ENCODE assay signal across 15 cellular contexts in the genomic region with DNA sequence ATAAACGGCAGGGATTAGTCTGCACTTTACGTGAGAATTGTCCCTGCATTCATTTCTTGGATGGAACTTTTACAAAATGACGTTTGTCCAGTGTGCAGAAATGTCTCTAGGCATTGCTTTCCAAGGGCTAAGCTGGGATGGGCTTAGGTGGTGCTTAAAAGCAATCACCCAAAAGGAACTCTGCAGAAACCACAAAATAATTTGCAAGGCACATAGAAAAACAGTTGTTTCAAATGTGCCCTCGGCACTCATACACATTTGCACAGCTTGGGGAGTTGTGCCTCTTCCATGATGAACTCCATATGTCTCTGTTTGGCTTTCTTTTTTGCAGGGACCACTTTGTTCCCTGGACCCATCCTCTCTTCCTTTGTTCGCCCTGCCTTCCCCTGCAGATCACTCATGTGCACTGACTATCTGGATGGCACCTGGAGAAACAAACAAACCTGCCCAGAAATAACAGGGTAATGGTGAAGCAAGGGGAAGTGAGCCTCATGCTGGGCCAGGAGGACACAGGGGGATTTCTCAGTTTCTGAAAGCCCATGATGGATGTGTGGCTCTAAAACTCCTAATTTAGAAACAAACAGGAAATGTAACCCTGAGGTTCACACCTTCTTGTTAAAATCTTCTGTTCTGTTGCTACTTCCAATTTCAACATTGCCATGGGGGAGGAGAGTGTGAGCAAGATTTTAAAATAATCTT.
DNase-seq lines count a peak whose midpoint lies in the region; ATAC-seq and TF ChIP-seq lines count a peak whose summit lies in the region.
"Had no signal": no experiment of that assay in that cellular context is flagged by ENCODE, and none has a peak within 500 bp of the region (broad histone marks: within the 10 kb centered on the region; RNA-seq: fewer than 3 reads in every experiment).

No MANE protein-coding gene starts in this region.

- TF ChIP-seq EP300 in stomach (IDR thresholded peaks at IDR 0.05): no peak

- H3K9me3 ChIP-seq in mesenchymal stem cell (ENCODE audit: control insufficient read depth, low read length): no peaks in the 10 kb centered on the region
- no peaks in the 10 kb centered on the region for H3K9me3 ChIP-seq in stomach

- DNase-seq in mesenchymal stem cell (peak; percentile 13), NCI-H2196 treated with DMSO at 0.1 percent for 48 hours (lab: John Stamatoyannopoulos, UW; ENCODE audit: unreplicated experiment) (no peak), stomach (no peak)
- DNase-seq in activated naive CD4-positive, alpha-beta T cell treated with anti-CD3 and anti-CD28 coated beads for 36 hours: no peak
- DNase-seq: activated CD4-positive, CD25-positive, alpha-beta regulatory T cell treated with anti-CD3 and anti-CD28 coated beads, Interleukin-2, amount 50 U/mL, for 72 hours; DND-41; HCEC 1CT; NCI-H1436 had no signal

- no peaks in the 10 kb centered on the region for H3K9me3 Mint-ChIP-seq in activated naive CD4-positive, alpha-beta T cell treated with anti-CD3 and anti-CD28 coated beads for 36 hours
- H3K9me3 Mint-ChIP-seq: memory B cell; stimulated activated naive CD8-positive, alpha-beta T cell treated with anti-CD3 and anti-CD28 coated beads, Interleukin-15, Interleukin-2, amounts not matched to agents 100 ng/mL and 50 ng/mL, for 24 hours had no signal

- H3K27me3 ChIP-seq in mesenchymal stem cell (ENCODE audit: control insufficient read depth in 1 of 2, insufficient read depth in 1 of 2, low read length in 2 of 2) (peaks cover 0 to 54% of the 10 kb centered on the region in 2 experiments), stomach (no peaks in the 10 kb centered on the region)

- H3K4me1 ChIP-seq in mesenchymal stem cell (ENCODE audit: control insufficient read depth, insufficient read depth, low read depth, low read length): peaks cover 13% of the 10 kb centered on the region
- peaks cover 0 to 11% (median 8%) of the 10 kb centered on the region in 4 donors for H3K4me1 ChIP-seq in stomach

- H4K8ac ChIP-seq in mesenchymal stem cell (ENCODE audit: low read length): no peak overlapping the region

- H3K4me3 ChIP-seq in mesenchymal stem cell (ENCODE audit: insufficient read depth in 1 of 2, low read depth in 1 of 2, low read length in 2 of 2): no peak overlapping the region
- no peak overlapping the region for H3K4me3 ChIP-seq in stomach

- 69% methylated on average over 4 of the region's 5 CpGs for WGBS in mesenchymal stem cell
- WGBS in stomach, 5 donors: 57 to 72% (median 69%) methylated on average over 5 of the region's 5 CpGs

- no peaks in the 10 kb centered on the region for H3K79me1 ChIP-seq in mesenchymal stem cell (replicated peaks; ENCODE audit: low read length, poor library complexity, severe bottlenecking)

- H2BK120ac ChIP-seq in mesenchymal stem cell (ENCODE audit: low read depth, low read length): no peak overlapping the region

- intact Hi-C loops in activated naive CD4-positive, alpha-beta T cell treated with anti-CD3 and anti-CD28 coated beads for 36 hours (cut with micrococcal nuclease): no loop called here
- intact Hi-C loops in stomach (cut with DNase I; ENCODE audit: low total_unique reads): no loop called here

- H3K9ac ChIP-seq in mesenchymal stem cell (ENCODE audit: low read length): peak overlapping the region; percentile 13

- no peak for TF ChIP-seq POLR2A in stomach (IDR thresholded peaks at IDR 0.05)

- H4K91ac ChIP-seq in mesenchymal stem cell (ENCODE audit: low read length): no peak overlapping the region

- no peak overlapping the region for H2BK12ac ChIP-seq in mesenchymal stem cell (ENCODE audit: low read length in 2 of 2)

- no peak for TF ChIP-seq CTCF in stomach (IDR thresholded peaks at IDR 0.05)

- peak; percentile 89 for ATAC-seq in GM18868 (IDR thresholded peaks at IDR 0.05; ENCODE audit: unreplicated experiment)
- peak; percentile 74 for ATAC-seq in GM21576 (IDR thresholded peaks at IDR 0.05; ENCODE audit: unreplicated experiment)
- ATAC-seq in HG03521 (IDR thresholded peaks at IDR 0.05; ENCODE audit: unreplicated experiment): peak; percentile 72
- ATAC-seq: esophagus mucosa, Right ventricle myocardium inferior had no signal

- H2BK15ac ChIP-seq in mesenchymal stem cell (ENCODE audit: low read depth, poor library complexity, severe bottlenecking): no peak overlapping the region

- no peak overlapping the region for H3K23ac ChIP-seq in mesenchymal stem cell (ENCODE audit: low read length in 2 of 2)

- no peak overlapping the region for H2BK5ac ChIP-seq in mesenchymal stem cell (ENCODE audit: low read depth, low read length, poor library complexity, severe bottlenecking)

- H3K4me1 Mint-ChIP-seq in activated naive CD4-positive, alpha-beta T cell treated with anti-CD3 and anti-CD28 coated beads for 36 hours (ENCODE audit: low read depth): no peaks in the 10 kb centered on the region

- CTCF ChIA-PET in activated naive CD4-positive, alpha-beta T cell treated with anti-CD3 and anti-CD28 coated beads for 36 hours (lab: Charles Lee): no interaction called here

- no peak overlapping the region for H3K14ac ChIP-seq in mesenchymal stem cell (ENCODE audit: low read length in 2 of 2)

- no peak overlapping the region for H3K18ac ChIP-seq in mesenchymal stem cell (ENCODE audit: low read depth in 1 of 2, low read length in 2 of 2)

- H2AFZ ChIP-seq in mesenchymal stem cell (ENCODE audit: low read depth, low read length): no peak overlapping the region

- no peaks in the 10 kb centered on the region for H3K36me3 Mint-ChIP-seq in activated naive CD4-positive, alpha-beta T cell treated with anti-CD3 and anti-CD28 coated beads for 36 hours (ENCODE audit: low read depth)
- H3K36me3 Mint-ChIP-seq: memory B cell had no signal

- H3K27me3 Mint-ChIP-seq in activated naive CD4-positive, alpha-beta T cell treated with anti-CD3 and anti-CD28 coated beads for 36 hours (ENCODE audit: low read depth): peaks cover 2% of the 10 kb centered on the region
- H3K27me3 Mint-ChIP-seq: stimulated activated naive CD8-positive, alpha-beta T cell treated with anti-CD3 and anti-CD28 coated beads, Interleukin-15, Interleukin-2, amounts not matched to agents 100 ng/mL and 50 ng/mL, for 24 hours had no signal

- no peak overlapping the region for H3K4me2 ChIP-seq in mesenchymal stem cell (ENCODE audit: low read length, poor library complexity, severe bottlenecking)

- no peak overlapping the region for H3K27ac Mint-ChIP-seq in activated naive CD4-positive, alpha-beta T cell treated with anti-CD3 and anti-CD28 coated beads for 36 hours
- H3K27ac Mint-ChIP-seq: memory B cell; stimulated activated naive CD8-positive, alpha-beta T cell treated with anti-CD3 and anti-CD28 coated beads, Interleukin-15, Interleukin-2, amounts not matched to agents 100 ng/mL and 50 ng/mL, for 24 hours had no signal

- H3K4ac ChIP-seq in mesenchymal stem cell (ENCODE audit: low read depth in 1 of 2, low read length in 2 of 2): no peak overlapping the region

- H2AK5ac ChIP-seq in mesenchymal stem cell (ENCODE audit: low read length, severe bottlenecking): no peak overlapping the region

- H3K27ac ChIP-seq in mesenchymal stem cell (ENCODE audit: low read length, poor library complexity, severe bottlenecking) (no peak overlapping the region), stomach (no peak overlapping the region)

- H3K4me3 Mint-ChIP-seq in activated naive CD4-positive, alpha-beta T cell treated with anti-CD3 and anti-CD28 coated beads for 36 hours: no peak overlapping the region
- H3K4me3 Mint-ChIP-seq: memory B cell; stimulated activated naive CD8-positive, alpha-beta T cell treated with anti-CD3 and anti-CD28 coated beads, Interleukin-15, Interleukin-2, amounts not matched to agents 100 ng/mL and 50 ng/mL, for 24 hours had no signal

- H3K36me3 ChIP-seq in mesenchymal stem cell (ENCODE audit: control insufficient read depth in 1 of 2, insufficient read depth in 2 of 2, low read depth in 1 of 2, low read length in 2 of 2) (no peaks in the 10 kb centered on the region), stomach (no peaks in the 10 kb centered on the region)
